ENCODE assay signal across 1 cellular context in the genomic region with DNA sequence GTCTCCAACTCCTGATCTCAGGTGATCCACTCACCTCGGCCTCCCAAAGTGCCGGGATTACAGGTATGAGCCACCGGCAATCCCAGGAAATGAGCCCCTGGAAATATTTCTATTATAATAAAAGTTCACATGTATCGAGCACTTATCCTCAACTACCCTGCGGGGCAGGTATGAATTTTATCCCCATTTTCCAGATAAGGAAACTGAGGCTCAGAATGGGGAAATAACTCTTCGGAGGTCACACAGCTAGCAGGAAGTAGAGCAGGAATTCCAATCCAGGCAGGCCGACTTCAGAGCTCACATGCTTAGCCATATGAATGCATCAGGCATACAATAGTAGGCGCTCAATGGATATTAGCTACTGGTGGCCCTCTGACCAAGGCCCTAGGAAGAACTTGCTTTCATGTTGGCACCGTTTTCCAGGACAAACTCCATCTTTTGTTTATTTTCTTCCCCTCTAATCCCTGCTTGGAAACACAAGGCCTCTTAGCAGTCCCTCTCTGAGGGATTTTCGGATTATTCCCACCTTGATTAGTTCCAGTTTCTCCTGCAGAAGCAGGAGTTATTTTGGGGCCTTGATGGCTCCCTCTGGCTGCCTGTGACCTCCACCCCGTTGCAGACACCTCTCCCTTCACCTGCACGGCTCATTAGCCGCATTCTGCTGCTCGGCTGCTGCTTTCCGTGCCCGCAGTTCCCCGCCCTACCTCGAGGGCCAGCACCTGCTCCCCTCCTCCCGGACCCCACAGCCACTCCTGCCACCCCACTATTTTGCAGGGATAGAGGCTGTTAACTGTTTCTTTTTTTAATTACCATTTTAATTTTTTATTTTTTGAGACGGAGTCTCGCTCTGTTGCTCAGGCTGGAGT.
TF ChIP-seq lines count a peak whose summit lies in the region.

No MANE protein-coding gene starts in this region.

TF ChIP-seq in GM23338, 12 proteins besides CTCF, POLR2A, EP300 and RAD21 (continued from another document):
- TF ChIP-seq, protein P1, sequence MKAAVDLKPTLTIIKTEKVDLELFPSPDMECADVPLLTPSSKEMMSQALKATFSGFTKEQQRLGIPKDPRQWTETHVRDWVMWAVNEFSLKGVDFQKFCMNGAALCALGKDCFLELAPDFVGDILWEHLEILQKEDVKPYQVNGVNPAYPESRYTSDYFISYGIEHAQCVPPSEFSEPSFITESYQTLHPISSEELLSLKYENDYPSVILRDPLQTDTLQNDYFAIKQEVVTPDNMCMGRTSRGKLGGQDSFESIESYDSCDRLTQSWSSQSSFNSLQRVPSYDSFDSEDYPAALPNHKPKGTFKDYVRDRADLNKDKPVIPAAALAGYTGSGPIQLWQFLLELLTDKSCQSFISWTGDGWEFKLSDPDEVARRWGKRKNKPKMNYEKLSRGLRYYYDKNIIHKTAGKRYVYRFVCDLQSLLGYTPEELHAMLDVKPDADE (IDR thresholded peaks at IDR 0.05): no peak
- TF ChIP-seq ZNF114 (CRISPR knock-in tag; IDR thresholded peaks at IDR 0.05): no peak
- TF ChIP-seq, protein P2, sequence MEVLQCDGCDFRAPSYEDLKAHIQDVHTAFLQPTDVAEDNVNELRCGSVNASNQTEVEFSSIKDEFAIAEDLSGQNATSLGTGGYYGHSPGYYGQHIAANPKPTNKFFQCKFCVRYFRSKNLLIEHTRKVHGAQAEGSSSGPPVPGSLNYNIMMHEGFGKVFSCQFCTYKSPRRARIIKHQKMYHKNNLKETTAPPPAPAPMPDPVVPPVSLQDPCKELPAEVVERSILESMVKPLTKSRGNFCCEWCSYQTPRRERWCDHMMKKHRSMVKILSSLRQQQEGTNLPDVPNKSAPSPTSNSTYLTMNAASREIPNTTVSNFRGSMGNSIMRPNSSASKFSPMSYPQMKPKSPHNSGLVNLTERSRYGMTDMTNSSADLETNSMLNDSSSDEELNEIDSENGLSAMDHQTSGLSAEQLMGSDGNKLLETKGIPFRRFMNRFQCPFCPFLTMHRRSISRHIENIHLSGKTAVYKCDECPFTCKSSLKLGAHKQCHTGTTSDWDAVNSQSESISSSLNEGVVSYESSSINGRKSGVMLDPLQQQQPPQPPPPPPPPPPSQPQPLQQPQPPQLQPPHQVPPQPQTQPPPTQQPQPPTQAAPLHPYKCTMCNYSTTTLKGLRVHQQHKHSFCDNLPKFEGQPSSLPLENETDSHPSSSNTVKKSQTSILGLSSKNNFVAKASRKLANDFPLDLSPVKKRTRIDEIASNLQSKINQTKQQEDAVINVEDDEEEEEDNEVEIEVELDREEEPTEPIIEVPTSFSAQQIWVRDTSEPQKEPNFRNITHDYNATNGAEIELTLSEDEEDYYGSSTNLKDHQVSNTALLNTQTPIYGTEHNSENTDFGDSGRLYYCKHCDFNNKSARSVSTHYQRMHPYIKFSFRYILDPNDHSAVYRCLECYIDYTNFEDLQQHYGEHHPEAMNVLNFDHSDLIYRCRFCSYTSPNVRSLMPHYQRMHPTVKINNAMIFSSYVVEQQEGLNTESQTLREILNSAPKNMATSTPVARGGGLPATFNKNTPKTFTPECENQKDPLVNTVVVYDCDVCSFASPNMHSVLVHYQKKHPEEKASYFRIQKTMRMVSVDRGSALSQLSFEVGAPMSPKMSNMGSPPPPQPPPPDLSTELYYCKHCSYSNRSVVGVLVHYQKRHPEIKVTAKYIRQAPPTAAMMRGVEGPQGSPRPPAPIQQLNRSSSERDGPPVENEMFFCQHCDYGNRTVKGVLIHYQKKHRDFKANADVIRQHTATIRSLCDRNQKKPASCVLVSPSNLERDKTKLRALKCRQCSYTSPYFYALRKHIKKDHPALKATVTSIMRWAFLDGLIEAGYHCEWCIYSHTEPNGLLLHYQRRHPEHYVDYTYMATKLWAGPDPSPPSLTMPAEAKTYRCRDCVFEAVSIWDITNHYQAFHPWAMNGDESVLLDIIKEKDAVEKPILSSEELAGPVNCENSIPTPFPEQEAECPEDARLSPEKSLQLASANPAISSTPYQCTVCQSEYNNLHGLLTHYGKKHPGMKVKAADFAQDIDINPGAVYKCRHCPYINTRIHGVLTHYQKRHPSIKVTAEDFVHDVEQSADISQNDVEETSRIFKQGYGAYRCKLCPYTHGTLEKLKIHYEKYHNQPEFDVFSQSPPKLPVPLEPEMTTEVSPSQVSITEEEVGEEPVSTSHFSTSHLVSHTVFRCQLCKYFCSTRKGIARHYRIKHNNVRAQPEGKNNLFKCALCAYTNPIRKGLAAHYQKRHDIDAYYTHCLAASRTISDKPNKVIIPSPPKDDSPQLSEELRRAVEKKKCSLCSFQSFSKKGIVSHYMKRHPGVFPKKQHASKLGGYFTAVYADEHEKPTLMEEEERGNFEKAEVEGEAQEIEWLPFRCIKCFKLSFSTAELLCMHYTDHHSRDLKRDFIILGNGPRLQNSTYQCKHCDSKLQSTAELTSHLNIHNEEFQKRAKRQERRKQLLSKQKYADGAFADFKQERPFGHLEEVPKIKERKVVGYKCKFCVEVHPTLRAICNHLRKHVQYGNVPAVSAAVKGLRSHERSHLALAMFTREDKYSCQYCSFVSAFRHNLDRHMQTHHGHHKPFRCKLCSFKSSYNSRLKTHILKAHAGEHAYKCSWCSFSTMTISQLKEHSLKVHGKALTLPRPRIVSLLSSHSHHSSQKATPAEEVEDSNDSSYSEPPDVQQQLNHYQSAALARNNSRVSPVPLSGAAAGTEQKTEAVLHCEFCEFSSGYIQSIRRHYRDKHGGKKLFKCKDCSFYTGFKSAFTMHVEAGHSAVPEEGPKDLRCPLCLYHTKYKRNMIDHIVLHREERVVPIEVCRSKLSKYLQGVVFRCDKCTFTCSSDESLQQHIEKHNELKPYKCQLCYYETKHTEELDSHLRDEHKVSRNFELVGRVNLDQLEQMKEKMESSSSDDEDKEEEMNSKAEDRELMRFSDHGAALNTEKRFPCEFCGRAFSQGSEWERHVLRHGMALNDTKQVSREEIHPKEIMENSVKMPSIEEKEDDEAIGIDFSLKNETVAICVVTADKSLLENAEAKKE (CRISPR knock-in tag; IDR thresholded peaks at IDR 0.05): no peak
TF ChIP-seq in GM23338: peak in this region for 0.
